Comparison of ENCODE assay signal across 1 cellular context in genomic region chr9:120792898-120793765, GRCh38.
A peak's percentile ranks its signal among the peaks of the same experiment; 100 is the strongest.
TF ChIP-seq lines count a peak whose summit lies in the region.

FBXW2 (minus strand) TSS chr9:120793416; CDS start chr9:120788258, 5,158 bp downstream.

TF ChIP-seq in K562, 482 proteins besides CTCF, POLR2A, EP300 and RAD21 (continued from another document and continues in another):
- TF ChIP-seq HMGXB4 (CRISPR knock-in tag; IDR thresholded peaks at IDR 0.05) (peak; percentile 95), ESRRB (CRISPR knock-in tag; IDR thresholded peaks at IDR 0.05; ENCODE audit: borderline replicate concordance) (no peak), KLF6 (CRISPR knock-in tag; IDR thresholded peaks at IDR 0.05; ENCODE audit: borderline replicate concordance) (peak; percentile 54; the same call in 1 of the 2 replicates), SAFB (IDR thresholded peaks at IDR 0.05; ENCODE audit: borderline replicate concordance, low read depth, low read length) (no peak), NFE2 (IDR thresholded peaks at IDR 0.05; ENCODE audit: low read depth) (no peak), ZC3H11A (IDR thresholded peaks at IDR 0.05; ENCODE audit: low read depth, low read length) (peak; percentile 73; the same call in 1 of the 2 replicates), FOXJ3 (CRISPR knock-in tag; IDR thresholded peaks at IDR 0.05) (no peak), HMGN3 (IDR thresholded peaks at IDR 0.05; ENCODE audit: borderline replicate concordance, extremely low read depth, insufficient read length, low read depth, low read length) (peak; percentile 99), CCNT2 (IDR thresholded peaks at IDR 0.05; ENCODE audit: borderline replicate concordance, extremely low read depth, insufficient read length, low read depth, low read length) (peak; percentile 97), ARID1B (IDR thresholded peaks at IDR 0.05) (peak; percentile 59), ZNF584 (CRISPR knock-in tag; IDR thresholded peaks at IDR 0.05; ENCODE audit: low read depth) (peak; percentile 24; the same call in 1 of the 2 replicates), ETV5 (CRISPR knock-in tag; IDR thresholded peaks at IDR 0.05; ENCODE audit: low read depth) (peak; percentile 100), NONO (IDR thresholded peaks at IDR 0.05; ENCODE audit: low read depth in 2 of 2, low read length in 1 of 2) (peak; percentile 78 to 80; a peak in 2 of 4 replicates), POLR2G (IDR thresholded peaks at IDR 0.05; ENCODE audit: low read depth, low read length) (peak; percentile 98), CHD2 (IDR thresholded peaks at IDR 0.05; ENCODE audit: low read depth, low read length) (peak; percentile 16; the same call in 1 of the 2 replicates), ZNF212 (CRISPR knock-in tag; IDR thresholded peaks at IDR 0.05) (peak; percentile 90), THAP12 (CRISPR knock-in tag; IDR thresholded peaks at IDR 0.05) (peak; percentile 83), PTRF (tag; IDR thresholded peaks at IDR 0.05) (no peak), ZBTB40 (IDR thresholded peaks at IDR 0.05) (peak; percentile 99), ZBTB40 (CRISPR knock-in tag; IDR thresholded peaks at IDR 0.05) (no peak), ZNF507 (tag; conservative IDR thresholded peaks at IDR 0.05) (no peak), ZNF253 (CRISPR knock-in tag; conservative IDR thresholded peaks at IDR 0.05) (no peak), CTBP1 (IDR thresholded peaks at IDR 0.05; ENCODE audit: borderline replicate concordance) (peak; percentile 86), PRDM10 (IDR thresholded peaks at IDR 0.05; ENCODE audit: partially characterized antibody) (peak; percentile 49), ZSCAN32 (CRISPR knock-in tag; IDR thresholded peaks at IDR 0.05) (no peak), NFATC3 (IDR thresholded peaks at IDR 0.05) (no peak), TRIM25 (IDR thresholded peaks at IDR 0.05; ENCODE audit: borderline replicate concordance) (no peak; the same call in 1 of the 2 replicates), LEF1 (IDR thresholded peaks at IDR 0.05) (peak; percentile 65; the same call in 1 of the 2 replicates), CBX5 (IDR thresholded peaks at IDR 0.05; ENCODE audit: borderline replicate concordance, low read depth) (no peak), NFYB (IDR thresholded peaks at IDR 0.05; ENCODE audit: extremely low read depth, insufficient read length) (no peak), ZNF23 (CRISPR knock-in tag; IDR thresholded peaks at IDR 0.05) (0 out of 2 replicates have a peak, but pooled peaks have one; percentile 34), NR2C2 (CRISPR knock-in tag; IDR thresholded peaks at IDR 0.05) (no peak; the same call in 1 of the 2 replicates), NR2C2 (tag; IDR thresholded peaks at IDR 0.05) (peak; percentile 93), ATF3 (IDR thresholded peaks at IDR 0.05) (no peak), ATF3 (CRISPR knock-in tag; conservative IDR thresholded peaks at IDR 0.05) (peak; percentile 69), ARID3A (IDR thresholded peaks at IDR 0.05; ENCODE audit: borderline replicate concordance, low read depth, low read length) (no peak), HDAC3 (IDR thresholded peaks at IDR 0.05; ENCODE audit: borderline replicate concordance, partially characterized antibody) (peak; percentile 27), POLR2AphosphoS2 (IDR thresholded peaks at IDR 0.05; ENCODE audit: low read length) (peak; percentile 92; the same call in 1 of the 2 replicates)
